1 cellular context compared by ENCODE assay signal in the genomic region with DNA sequence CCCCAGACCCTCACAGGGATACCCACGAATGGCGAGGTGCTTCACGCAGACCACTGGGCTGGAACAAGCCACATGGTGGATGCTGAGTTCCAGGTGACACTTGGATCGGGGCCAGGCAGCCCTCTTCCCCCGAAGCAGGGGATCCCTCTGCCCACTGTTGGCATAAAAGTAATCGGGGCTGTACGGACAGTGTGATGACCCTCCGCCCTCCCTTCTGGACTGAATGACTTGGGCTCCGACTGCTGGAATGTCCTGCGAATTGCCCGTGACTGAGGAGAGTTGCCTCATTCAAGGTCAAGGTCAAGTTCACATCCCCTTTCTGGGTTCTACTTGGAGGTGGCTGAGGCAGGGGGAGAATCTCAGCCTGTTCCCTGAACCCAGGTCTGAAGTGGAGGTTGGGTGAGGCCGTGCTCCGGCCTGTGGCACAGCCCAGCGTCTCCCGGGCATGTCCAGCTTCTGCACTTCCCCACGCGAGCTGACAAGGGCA.
A peak's percentile ranks its signal among the peaks of the same experiment; 100 is the strongest.
TF ChIP-seq lines count a peak whose summit lies in the region.

No MANE protein-coding gene starts in this region.

TF ChIP-seq in HepG2, 621 proteins besides CTCF, POLR2A, EP300 and RAD21 (continued from another document and continues in another):
- TF ChIP-seq, protein P1, sequence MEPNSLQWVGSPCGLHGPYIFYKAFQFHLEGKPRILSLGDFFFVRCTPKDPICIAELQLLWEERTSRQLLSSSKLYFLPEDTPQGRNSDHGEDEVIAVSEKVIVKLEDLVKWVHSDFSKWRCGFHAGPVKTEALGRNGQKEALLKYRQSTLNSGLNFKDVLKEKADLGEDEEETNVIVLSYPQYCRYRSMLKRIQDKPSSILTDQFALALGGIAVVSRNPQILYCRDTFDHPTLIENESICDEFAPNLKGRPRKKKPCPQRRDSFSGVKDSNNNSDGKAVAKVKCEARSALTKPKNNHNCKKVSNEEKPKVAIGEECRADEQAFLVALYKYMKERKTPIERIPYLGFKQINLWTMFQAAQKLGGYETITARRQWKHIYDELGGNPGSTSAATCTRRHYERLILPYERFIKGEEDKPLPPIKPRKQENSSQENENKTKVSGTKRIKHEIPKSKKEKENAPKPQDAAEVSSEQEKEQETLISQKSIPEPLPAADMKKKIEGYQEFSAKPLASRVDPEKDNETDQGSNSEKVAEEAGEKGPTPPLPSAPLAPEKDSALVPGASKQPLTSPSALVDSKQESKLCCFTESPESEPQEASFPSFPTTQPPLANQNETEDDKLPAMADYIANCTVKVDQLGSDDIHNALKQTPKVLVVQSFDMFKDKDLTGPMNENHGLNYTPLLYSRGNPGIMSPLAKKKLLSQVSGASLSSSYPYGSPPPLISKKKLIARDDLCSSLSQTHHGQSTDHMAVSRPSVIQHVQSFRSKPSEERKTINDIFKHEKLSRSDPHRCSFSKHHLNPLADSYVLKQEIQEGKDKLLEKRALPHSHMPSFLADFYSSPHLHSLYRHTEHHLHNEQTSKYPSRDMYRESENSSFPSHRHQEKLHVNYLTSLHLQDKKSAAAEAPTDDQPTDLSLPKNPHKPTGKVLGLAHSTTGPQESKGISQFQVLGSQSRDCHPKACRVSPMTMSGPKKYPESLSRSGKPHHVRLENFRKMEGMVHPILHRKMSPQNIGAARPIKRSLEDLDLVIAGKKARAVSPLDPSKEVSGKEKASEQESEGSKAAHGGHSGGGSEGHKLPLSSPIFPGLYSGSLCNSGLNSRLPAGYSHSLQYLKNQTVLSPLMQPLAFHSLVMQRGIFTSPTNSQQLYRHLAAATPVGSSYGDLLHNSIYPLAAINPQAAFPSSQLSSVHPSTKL (CRISPR knock-in tag; IDR thresholded peaks at IDR 0.05) = peak; percentile 38; the same call in 1 of the 2 replicates
- peak; percentile 67 for TF ChIP-seq NR2F6 (IDR thresholded peaks at IDR 0.05)
- TF ChIP-seq NR2F6 (CRISPR knock-in tag; IDR thresholded peaks at IDR 0.05) = peak; percentile 84
- TF ChIP-seq HHEX (CRISPR knock-in tag; IDR thresholded peaks at IDR 0.05) = 0 out of 2 replicates have a peak, but pooled peaks have one; percentile 14
- TF ChIP-seq CBFB (CRISPR knock-in tag; IDR thresholded peaks at IDR 0.05) = no peak
- no peak for TF ChIP-seq ZFX (CRISPR knock-in tag; IDR thresholded peaks at IDR 0.05; ENCODE audit: low read depth)
- TF ChIP-seq SOX6 (IDR thresholded peaks at IDR 0.05) = no peak
- TF ChIP-seq SOX6 (CRISPR knock-in tag; IDR thresholded peaks at IDR 0.05) = 0 out of 2 replicates have a peak, but pooled peaks have one; percentile 22
- no peak for TF ChIP-seq IRX3 (CRISPR knock-in tag; IDR thresholded peaks at IDR 0.05; ENCODE audit: borderline replicate concordance, low read depth)
- TF ChIP-seq ZNF546 (CRISPR knock-in tag; conservative IDR thresholded peaks at IDR 0.05) = no peak
- TF ChIP-seq, protein P2, sequence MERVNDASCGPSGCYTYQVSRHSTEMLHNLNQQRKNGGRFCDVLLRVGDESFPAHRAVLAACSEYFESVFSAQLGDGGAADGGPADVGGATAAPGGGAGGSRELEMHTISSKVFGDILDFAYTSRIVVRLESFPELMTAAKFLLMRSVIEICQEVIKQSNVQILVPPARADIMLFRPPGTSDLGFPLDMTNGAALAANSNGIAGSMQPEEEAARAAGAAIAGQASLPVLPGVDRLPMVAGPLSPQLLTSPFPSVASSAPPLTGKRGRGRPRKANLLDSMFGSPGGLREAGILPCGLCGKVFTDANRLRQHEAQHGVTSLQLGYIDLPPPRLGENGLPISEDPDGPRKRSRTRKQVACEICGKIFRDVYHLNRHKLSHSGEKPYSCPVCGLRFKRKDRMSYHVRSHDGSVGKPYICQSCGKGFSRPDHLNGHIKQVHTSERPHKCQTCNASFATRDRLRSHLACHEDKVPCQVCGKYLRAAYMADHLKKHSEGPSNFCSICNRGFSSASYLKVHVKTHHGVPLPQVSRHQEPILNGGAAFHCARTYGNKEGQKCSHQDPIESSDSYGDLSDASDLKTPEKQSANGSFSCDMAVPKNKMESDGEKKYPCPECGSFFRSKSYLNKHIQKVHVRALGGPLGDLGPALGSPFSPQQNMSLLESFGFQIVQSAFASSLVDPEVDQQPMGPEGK (CRISPR knock-in tag; IDR thresholded peaks at IDR 0.05) = 0 out of 2 replicates have a peak, but pooled peaks have one; percentile 17
- TF ChIP-seq RXRB (CRISPR knock-in tag; IDR thresholded peaks at IDR 0.05; ENCODE audit: borderline replicate concordance) = peak; percentile 50; the same call in 1 of the 2 replicates
- TF ChIP-seq RXRA (CRISPR knock-in tag; IDR thresholded peaks at IDR 0.05) = peak; percentile 83; the same call in 1 of the 2 replicates
- no peak for TF ChIP-seq KLF12 (CRISPR knock-in tag; IDR thresholded peaks at IDR 0.05; ENCODE audit: borderline replicate concordance)
- TF ChIP-seq PTBP1 (IDR thresholded peaks at IDR 0.05; ENCODE audit: low read depth, low read length, poor library complexity, severe bottlenecking) = no peak
- TF ChIP-seq TCF12 (IDR thresholded peaks at IDR 0.05) = no peak
- no peak for TF ChIP-seq TCF12 (CRISPR knock-in tag; IDR thresholded peaks at IDR 0.05)
- 0 out of 2 replicates have a peak, but pooled peaks have one; percentile 21 for TF ChIP-seq ERF (CRISPR knock-in tag; IDR thresholded peaks at IDR 0.05)
- no peak for TF ChIP-seq ZBTB3 (CRISPR knock-in tag; IDR thresholded peaks at IDR 0.05; ENCODE audit: borderline replicate concordance, low read depth)
- no peak for TF ChIP-seq KDM6A (CRISPR knock-in tag; IDR thresholded peaks at IDR 0.05; ENCODE audit: low read depth)
- no peak for TF ChIP-seq ZNF350 (CRISPR knock-in tag; IDR thresholded peaks at IDR 0.05; ENCODE audit: borderline replicate concordance, low read depth)
- no peak for TF ChIP-seq PAX8 (CRISPR knock-in tag; IDR thresholded peaks at IDR 0.05; ENCODE audit: borderline replicate concordance)
- TF ChIP-seq ZNF136 (CRISPR knock-in tag; IDR thresholded peaks at IDR 0.05; ENCODE audit: low read depth) = no peak
- TF ChIP-seq KLF13 (CRISPR knock-in tag; IDR thresholded peaks at IDR 0.05) = no peak
- no peak for TF ChIP-seq RFX3 (CRISPR knock-in tag; IDR thresholded peaks at IDR 0.05)
- TF ChIP-seq ATM (IDR thresholded peaks at IDR 0.05; ENCODE audit: borderline replicate concordance) = no peak
- TF ChIP-seq RARA (CRISPR knock-in tag; IDR thresholded peaks at IDR 0.05) = peak; percentile 71
- no peak for TF ChIP-seq ZNF34 (CRISPR knock-in tag; IDR thresholded peaks at IDR 0.05; ENCODE audit: borderline replicate concordance)
- TF ChIP-seq, protein P3, sequence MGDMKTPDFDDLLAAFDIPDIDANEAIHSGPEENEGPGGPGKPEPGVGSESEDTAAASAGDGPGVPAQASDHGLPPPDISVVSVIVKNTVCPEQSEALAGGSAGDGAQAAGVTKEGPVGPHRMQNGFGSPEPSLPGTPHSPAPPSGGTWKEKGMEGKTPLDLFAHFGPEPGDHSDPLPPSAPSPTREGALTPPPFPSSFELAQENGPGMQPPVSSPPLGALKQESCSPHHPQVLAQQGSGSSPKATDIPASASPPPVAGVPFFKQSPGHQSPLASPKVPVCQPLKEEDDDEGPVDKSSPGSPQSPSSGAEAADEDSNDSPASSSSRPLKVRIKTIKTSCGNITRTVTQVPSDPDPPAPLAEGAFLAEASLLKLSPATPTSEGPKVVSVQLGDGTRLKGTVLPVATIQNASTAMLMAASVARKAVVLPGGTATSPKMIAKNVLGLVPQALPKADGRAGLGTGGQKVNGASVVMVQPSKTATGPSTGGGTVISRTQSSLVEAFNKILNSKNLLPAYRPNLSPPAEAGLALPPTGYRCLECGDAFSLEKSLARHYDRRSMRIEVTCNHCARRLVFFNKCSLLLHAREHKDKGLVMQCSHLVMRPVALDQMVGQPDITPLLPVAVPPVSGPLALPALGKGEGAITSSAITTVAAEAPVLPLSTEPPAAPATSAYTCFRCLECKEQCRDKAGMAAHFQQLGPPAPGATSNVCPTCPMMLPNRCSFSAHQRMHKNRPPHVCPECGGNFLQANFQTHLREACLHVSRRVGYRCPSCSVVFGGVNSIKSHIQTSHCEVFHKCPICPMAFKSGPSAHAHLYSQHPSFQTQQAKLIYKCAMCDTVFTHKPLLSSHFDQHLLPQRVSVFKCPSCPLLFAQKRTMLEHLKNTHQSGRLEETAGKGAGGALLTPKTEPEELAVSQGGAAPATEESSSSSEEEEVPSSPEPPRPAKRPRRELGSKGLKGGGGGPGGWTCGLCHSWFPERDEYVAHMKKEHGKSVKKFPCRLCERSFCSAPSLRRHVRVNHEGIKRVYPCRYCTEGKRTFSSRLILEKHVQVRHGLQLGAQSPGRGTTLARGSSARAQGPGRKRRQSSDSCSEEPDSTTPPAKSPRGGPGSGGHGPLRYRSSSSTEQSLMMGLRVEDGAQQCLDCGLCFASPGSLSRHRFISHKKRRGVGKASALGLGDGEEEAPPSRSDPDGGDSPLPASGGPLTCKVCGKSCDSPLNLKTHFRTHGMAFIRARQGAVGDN (CRISPR knock-in tag; IDR thresholded peaks at IDR 0.05) = peak; percentile 13; the same call in 1 of the 2 replicates
- TF ChIP-seq GFI1 (CRISPR knock-in tag; IDR thresholded peaks at IDR 0.05; ENCODE audit: borderline replicate concordance) = no peak
- TF ChIP-seq ZSCAN25 (CRISPR knock-in tag; IDR thresholded peaks at IDR 0.05) = no peak
- TF ChIP-seq KAT2B (IDR thresholded peaks at IDR 0.05; ENCODE audit: borderline replicate concordance, low read depth, low read length) = no peak
- TF ChIP-seq, protein P4, sequence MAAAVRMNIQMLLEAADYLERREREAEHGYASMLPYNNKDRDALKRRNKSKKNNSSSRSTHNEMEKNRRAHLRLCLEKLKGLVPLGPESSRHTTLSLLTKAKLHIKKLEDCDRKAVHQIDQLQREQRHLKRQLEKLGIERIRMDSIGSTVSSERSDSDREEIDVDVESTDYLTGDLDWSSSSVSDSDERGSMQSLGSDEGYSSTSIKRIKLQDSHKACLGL (CRISPR knock-in tag; IDR thresholded peaks at IDR 0.05) = no peak
- TF ChIP-seq, protein P5, sequence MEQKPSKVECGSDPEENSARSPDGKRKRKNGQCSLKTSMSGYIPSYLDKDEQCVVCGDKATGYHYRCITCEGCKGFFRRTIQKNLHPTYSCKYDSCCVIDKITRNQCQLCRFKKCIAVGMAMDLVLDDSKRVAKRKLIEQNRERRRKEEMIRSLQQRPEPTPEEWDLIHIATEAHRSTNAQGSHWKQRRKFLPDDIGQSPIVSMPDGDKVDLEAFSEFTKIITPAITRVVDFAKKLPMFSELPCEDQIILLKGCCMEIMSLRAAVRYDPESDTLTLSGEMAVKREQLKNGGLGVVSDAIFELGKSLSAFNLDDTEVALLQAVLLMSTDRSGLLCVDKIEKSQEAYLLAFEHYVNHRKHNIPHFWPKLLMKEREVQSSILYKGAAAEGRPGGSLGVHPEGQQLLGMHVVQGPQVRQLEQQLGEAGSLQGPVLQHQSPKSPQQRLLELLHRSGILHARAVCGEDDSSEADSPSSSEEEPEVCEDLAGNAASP (CRISPR knock-in tag; IDR thresholded peaks at IDR 0.05; ENCODE audit: borderline replicate concordance) = peak; percentile 58; the same call in 1 of the 2 replicates
- TF ChIP-seq CEBPB (IDR thresholded peaks at IDR 0.05; ENCODE audit: borderline replicate concordance, low read depth, low read length) = peak; percentile 45; the same call in 1 of the 2 replicates
- TF ChIP-seq, protein P6, sequence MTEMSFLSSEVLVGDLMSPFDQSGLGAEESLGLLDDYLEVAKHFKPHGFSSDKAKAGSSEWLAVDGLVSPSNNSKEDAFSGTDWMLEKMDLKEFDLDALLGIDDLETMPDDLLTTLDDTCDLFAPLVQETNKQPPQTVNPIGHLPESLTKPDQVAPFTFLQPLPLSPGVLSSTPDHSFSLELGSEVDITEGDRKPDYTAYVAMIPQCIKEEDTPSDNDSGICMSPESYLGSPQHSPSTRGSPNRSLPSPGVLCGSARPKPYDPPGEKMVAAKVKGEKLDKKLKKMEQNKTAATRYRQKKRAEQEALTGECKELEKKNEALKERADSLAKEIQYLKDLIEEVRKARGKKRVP (CRISPR knock-in tag; IDR thresholded peaks at IDR 0.05) = no peak
- TF ChIP-seq STAG1 (CRISPR knock-in tag; IDR thresholded peaks at IDR 0.05) = peak; percentile 66
- TF ChIP-seq TEAD3 (CRISPR knock-in tag; optimal IDR thresholded peaks at IDR 0.05; ENCODE audit: borderline replicate concordance) = peak; percentile 72
- TF ChIP-seq, protein P7, sequence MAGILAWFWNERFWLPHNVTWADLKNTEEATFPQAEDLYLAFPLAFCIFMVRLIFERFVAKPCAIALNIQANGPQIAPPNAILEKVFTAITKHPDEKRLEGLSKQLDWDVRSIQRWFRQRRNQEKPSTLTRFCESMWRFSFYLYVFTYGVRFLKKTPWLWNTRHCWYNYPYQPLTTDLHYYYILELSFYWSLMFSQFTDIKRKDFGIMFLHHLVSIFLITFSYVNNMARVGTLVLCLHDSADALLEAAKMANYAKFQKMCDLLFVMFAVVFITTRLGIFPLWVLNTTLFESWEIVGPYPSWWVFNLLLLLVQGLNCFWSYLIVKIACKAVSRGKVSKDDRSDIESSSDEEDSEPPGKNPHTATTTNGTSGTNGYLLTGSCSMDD (CRISPR knock-in tag; IDR thresholded peaks at IDR 0.05) = no peak
- TF ChIP-seq, protein P8, sequence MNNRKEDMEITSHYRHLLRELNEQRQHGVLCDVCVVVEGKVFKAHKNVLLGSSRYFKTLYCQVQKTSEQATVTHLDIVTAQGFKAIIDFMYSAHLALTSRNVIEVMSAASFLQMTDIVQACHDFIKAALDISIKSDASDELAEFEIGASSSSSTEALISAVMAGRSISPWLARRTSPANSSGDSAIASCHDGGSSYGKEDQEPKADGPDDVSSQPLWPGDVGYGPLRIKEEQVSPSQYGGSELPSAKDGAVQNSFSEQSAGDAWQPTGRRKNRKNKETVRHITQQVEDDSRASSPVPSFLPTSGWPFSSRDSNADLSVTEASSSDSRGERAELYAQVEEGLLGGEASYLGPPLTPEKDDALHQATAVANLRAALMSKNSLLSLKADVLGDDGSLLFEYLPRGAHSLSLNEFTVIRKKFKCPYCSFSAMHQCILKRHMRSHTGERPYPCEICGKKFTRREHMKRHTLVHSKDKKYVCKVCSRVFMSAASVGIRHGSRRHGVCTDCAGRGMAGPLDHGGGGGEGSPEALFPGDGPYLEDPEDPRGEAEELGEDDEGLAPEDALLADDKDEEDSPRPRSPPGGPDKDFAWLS (CRISPR knock-in tag; IDR thresholded peaks at IDR 0.05; ENCODE audit: borderline replicate concordance) = no peak
- no peak for TF ChIP-seq ZNF607 (CRISPR knock-in tag; IDR thresholded peaks at IDR 0.05; ENCODE audit: borderline replicate concordance)
- no peak for TF ChIP-seq HOXA3 (CRISPR knock-in tag; IDR thresholded peaks at IDR 0.05)
- no peak for TF ChIP-seq WIZ (CRISPR knock-in tag; IDR thresholded peaks at IDR 0.05)
